ENCODE assay signal across 12 cellular contexts in genomic region chr14:91058017-91058675, GRCh38. TPM values are rescaled to one million over a fixed set of nuclear protein-coding genes. Genes with fewer than 3 reads are reported as not detected.
DNase-seq lines count a peak whose midpoint lies in the region; ATAC-seq, FAIRE-seq and TF ChIP-seq lines count a peak whose summit lies in the region.
"Had no signal": no experiment of that assay in that cellular context is flagged by ENCODE, and none has a peak within 500 bp of the region (broad histone marks: within the 10 kb centered on the region; RNA-seq: fewer than 3 reads in every experiment).

No MANE protein-coding gene starts in this region.

- H3K4me3 Mint-ChIP-seq in effector memory CD8-positive, alpha-beta T cell, result peak overlapping the region in 1 of 2 donors; percentile 57
- H3K4me3 Mint-ChIP-seq in neural progenitor cell, result peak overlapping the region; percentile 2

- H3F3A ChIP-seq in neural progenitor cell (ENCODE audit: low read depth), result peaks cover 19% of the 10 kb centered on the region

- H3K9me3 ChIP-seq in neural progenitor cell (ENCODE audit: low read depth), result no peaks in the 10 kb centered on the region
- H3K9me3 ChIP-seq in ovary, result no peaks in the 10 kb centered on the region
- H3K9me3 ChIP-seq: spleen had no signal

- H3K9ac ChIP-seq in neural progenitor cell, result no peak overlapping the region

- H3K4me3 ChIP-seq in neural progenitor cell, result no peak overlapping the region
- H3K4me3 ChIP-seq in ovary, result no peak overlapping the region

- ATAC-seq in effector memory CD8-positive, alpha-beta T cell (replicated peaks), result no peak

- H3K27me3 ChIP-seq in neural progenitor cell, result no peaks in the 10 kb centered on the region
- no peaks in the 10 kb centered on the region for H3K27me3 ChIP-seq in ovary
- H3K27me3 ChIP-seq: spleen had no signal

- no peak for TF ChIP-seq EP300 in ovary (IDR thresholded peaks at IDR 0.05)

- intact Hi-C loops in ovary (cut with DNase I), result loop anchor here in 1 of 4 donors (5.0 kb wide), 1 partner anchor 114 kb away; no protein-coding TSS in a partner anchor

- H3K9me3 Mint-ChIP-seq in effector memory CD8-positive, alpha-beta T cell, result no peaks in the 10 kb centered on the region
- H3K9me3 Mint-ChIP-seq in neural progenitor cell, result no peaks in the 10 kb centered on the region

- DNase-seq in HCEC 1CT, result peak; percentile 27
- DNase-seq in RCC 7860 (ENCODE audit: low spot score), result peak; percentile 83
- no peak for DNase-seq in effector memory CD8-positive, alpha-beta T cell
- no peak for DNase-seq in neural progenitor cell (ENCODE audit: low spot score)
- no peak for DNase-seq in activated gamma-delta T cell treated with Interleukin-2 at 50 U/mL for 16 hours
- DNase-seq in stimulated activated CD8-positive, alpha-beta memory T cell treated with anti-CD3 and anti-CD28 coated beads, Interleukin-4, amount 100 ng/mL, for 48 hours, result no peak
- no peak for DNase-seq in ovary
- no peak for DNase-seq in T1000 (lab: John Stamatoyannopoulos, UW)
- DNase-seq: activated CD4-positive, alpha-beta T cell treated with anti-CD3 and anti-CD28 coated beads, Interleukin-2, amount 50 U/mL, for 48 hours; islet precursor cell; spleen had no signal

- peak; percentile 82 for FAIRE-seq in RCC 7860 (lab: Jason Lieb, UNC)
- FAIRE-seq: colon had no signal

- H3K36me3 Mint-ChIP-seq in effector memory CD8-positive, alpha-beta T cell (ENCODE audit: insufficient read depth), result peaks cover 8% of the 10 kb centered on the region
- H3K36me3 Mint-ChIP-seq in neural progenitor cell, result no peaks in the 10 kb centered on the region

- H3K27ac Mint-ChIP-seq in effector memory CD8-positive, alpha-beta T cell, result peak overlapping the region; percentile 12 to 23
- no peak overlapping the region for H3K27ac Mint-ChIP-seq in neural progenitor cell

- TF ChIP-seq CTCF in neural progenitor cell (IDR thresholded peaks at IDR 0.05), result no peak
- no peak for TF ChIP-seq CTCF in ovary (IDR thresholded peaks at IDR 0.05)

- H3K27ac ChIP-seq in neural progenitor cell (no peak overlapping the region), ovary (no peak overlapping the region)
- H3K27ac ChIP-seq: spleen had no signal

- H3K36me3 ChIP-seq in neural progenitor cell, result no peaks in the 10 kb centered on the region
- no peaks in the 10 kb centered on the region for H3K36me3 ChIP-seq in ovary
- H3K36me3 ChIP-seq: spleen had no signal

- no peak for TF ChIP-seq POLR2A in ovary (IDR thresholded peaks at IDR 0.05)

- no peaks in the 10 kb centered on the region for H3K27me3 Mint-ChIP-seq in effector memory CD8-positive, alpha-beta T cell
- H3K27me3 Mint-ChIP-seq in neural progenitor cell (ENCODE audit: insufficient read depth, low read depth), result no peaks in the 10 kb centered on the region

- no peaks in the 10 kb centered on the region for H4K20me1 ChIP-seq in neural progenitor cell (ENCODE audit: low read depth)

- H3K4me1 Mint-ChIP-seq in effector memory CD8-positive, alpha-beta T cell (ENCODE audit: low read depth in 2 of 2), result peaks cover 27 to 54% of the 10 kb centered on the region in 2 donors
- peaks cover 6% of the 10 kb centered on the region for H3K4me1 Mint-ChIP-seq in neural progenitor cell

- no peak overlapping the region for H3K4me2 ChIP-seq in neural progenitor cell

- no peak overlapping the region for H2AFZ ChIP-seq in neural progenitor cell (replicated peaks)

- H3K4me1 ChIP-seq in neural progenitor cell (peaks cover 5% of the 10 kb centered on the region), ovary (ENCODE audit: insufficient read depth) (peaks cover 1% of the 10 kb centered on the region)

- peaks cover 28% of the 10 kb centered on the region for H3K79me2 ChIP-seq in neural progenitor cell (ENCODE audit: low read depth)

- 77 to 84% (median 79%) methylated on average over 7 of the region's 7 CpGs for WGBS in ovary, 3 donors

RNA-seq across cellular contexts. Expression of gene RPS6KA5, which starts 2.3 kb away (rescaled TPM):
- total RNA-seq in neural progenitor cell (ENCODE audit: low replicate concordance) (6.1 and 8.3 TPM in 2 replicates), ovary (10 to 100 TPM in 4 of 7 donors, 1 to 10 TPM in 3; 6.7 to 19.0 (median 10.3) TPM)
- polyA plus RNA-seq in ovary, result 1 to 10 TPM; 3.8 to 5.2 TPM

RNA-seq across cellular contexts. Expression of gene DGLUCY, which starts 55.7 kb away (rescaled TPM):
- total RNA-seq in neural progenitor cell (ENCODE audit: low replicate concordance) (17.0 and 47.2 TPM in 2 replicates), ovary (10 to 100 TPM; 17.9 to 52.2 (median 39.3) TPM)
- 10 to 100 TPM; 24.1 to 73.3 TPM for polyA plus RNA-seq in ovary

Comparison
In these comparisons a context has a peak if more than half of its experiments do, and no peak if none do; other contexts are left out.
1. DNase-seq: peak in HCEC 1CT (single experiment) and RCC 7860 (single experiment); none in effector memory CD8-positive, alpha-beta T cell (0 of 3), neural progenitor cell (single experiment), activated gamma-delta T cell treated with Interleukin-2 at 50 U/mL for 16 hours (single experiment), stimulated activated CD8-positive, alpha-beta memory T cell treated with anti-CD3 and anti-CD28 coated beads, Interleukin-4, amount 100 ng/mL, for 48 hours (single experiment), ovary (0 of 5) and T1000 (single experiment).